ENCODE assay signal across 9 cellular contexts in the genomic region with DNA sequence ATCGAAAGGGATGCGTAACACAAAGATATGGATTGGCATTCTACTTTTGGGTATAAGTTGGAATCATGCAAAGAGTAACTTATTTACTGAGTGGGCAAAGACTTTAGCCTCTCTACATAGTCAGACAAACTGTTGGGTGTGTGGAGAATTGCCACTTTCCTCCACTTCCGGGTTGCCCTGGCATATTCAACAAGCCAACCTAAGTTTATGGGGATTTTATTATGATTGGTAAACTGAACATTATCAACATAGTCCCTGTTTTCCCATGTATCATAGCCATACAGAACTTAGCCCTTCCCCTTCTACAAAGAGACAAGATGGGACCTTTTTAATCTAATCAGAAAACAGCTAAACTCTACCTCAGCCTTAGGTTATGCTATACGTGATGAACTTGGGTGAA.
"Had no signal": no experiment of that assay in that cellular context is flagged by ENCODE, and none has a peak within 500 bp of the region (broad histone marks: within the 10 kb centered on the region; RNA-seq: fewer than 3 reads in every experiment).

No MANE protein-coding gene starts in this region.

- H3K4me3 ChIP-seq: GM23338, K562 had no signal

- H3K4me2 ChIP-seq: GM23338 had no signal

- FAIRE-seq: H1, H54, HTR-8/SVneo, K562 had no signal

- ATAC-seq: GM23338, K562 had no signal

- DNase-seq: H9, HCEC 1CT, IMR-90, KG1 had no signal
